Comparison of ENCODE assay signal across 1 cellular context in genomic region chr9:22446950-22447606, GRCh38.
A peak's percentile ranks its signal among the peaks of the same experiment; 100 is the strongest.
TF ChIP-seq lines count a peak whose summit lies in the region.

No MANE protein-coding gene starts in this region.

TF ChIP-seq in HepG2, 621 proteins besides CTCF, POLR2A, EP300 and RAD21 (continued from another document):
- TF ChIP-seq ZXDC (CRISPR knock-in tag; IDR thresholded peaks at IDR 0.05) (no peak), ZNF687 (CRISPR knock-in tag; IDR thresholded peaks at IDR 0.05) (peak; percentile 54; the same call in 1 of the 2 replicates), GABPB1 (CRISPR knock-in tag; IDR thresholded peaks at IDR 0.05) (peak; percentile 12; the same call in 1 of the 2 replicates), HNRNPLL (IDR thresholded peaks at IDR 0.05; ENCODE audit: low read depth, low read length, poor library complexity, severe bottlenecking) (peak; percentile 86), GRHL1 (CRISPR knock-in tag; conservative IDR thresholded peaks at IDR 0.05) (no peak), HOXA3 (CRISPR knock-in tag; IDR thresholded peaks at IDR 0.05) (peak; percentile 51; the same call in 1 of the 2 replicates), GLMP (CRISPR knock-in tag; IDR thresholded peaks at IDR 0.05; ENCODE audit: borderline replicate concordance) (no peak), RBFOX2 (IDR thresholded peaks at IDR 0.05; ENCODE audit: low read depth, low read length) (peak; percentile 64), MYPOP (CRISPR knock-in tag; IDR thresholded peaks at IDR 0.05) (peak; percentile 80), UBTF (CRISPR knock-in tag; IDR thresholded peaks at IDR 0.05) (peak; percentile 22; the same call in 1 of the 2 replicates), ZNF777 (CRISPR knock-in tag; IDR thresholded peaks at IDR 0.05) (peak; percentile 67), XRCC5 (optimal IDR thresholded peaks at IDR 0.05; ENCODE audit: low read length) (peak; percentile 37), ZNF501 (CRISPR knock-in tag; IDR thresholded peaks at IDR 0.05) (no peak)
TF ChIP-seq in HepG2: peak in this region for 10.
